In the genomic region with DNA sequence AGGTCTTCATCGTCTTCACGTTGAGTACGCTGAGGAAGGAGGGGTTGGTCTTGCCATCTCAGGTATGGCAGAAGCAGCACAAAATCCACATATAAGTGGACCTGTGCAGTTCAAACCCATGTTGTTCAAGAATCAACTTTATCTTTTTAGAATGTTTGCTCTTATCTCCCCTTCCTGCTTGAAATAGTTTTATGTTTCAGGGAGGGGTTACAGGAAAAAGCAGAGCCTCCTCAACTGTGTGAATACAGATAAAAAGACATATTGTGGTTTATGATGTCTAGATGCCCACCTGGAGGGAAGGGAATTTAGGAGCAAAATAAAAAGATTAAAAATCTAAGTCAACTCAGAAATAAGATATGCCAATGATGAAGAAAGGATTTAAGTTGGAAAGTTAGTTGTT, we compare ENCODE assay signal across 1 cellular context.
TF ChIP-seq lines count a peak whose summit lies in the region.

No MANE protein-coding gene starts in this region.

TF ChIP-seq in K562, 482 proteins besides CTCF, POLR2A, EP300 and RAD21 (continued from another document and continues in another):
- TF ChIP-seq, protein P1, sequence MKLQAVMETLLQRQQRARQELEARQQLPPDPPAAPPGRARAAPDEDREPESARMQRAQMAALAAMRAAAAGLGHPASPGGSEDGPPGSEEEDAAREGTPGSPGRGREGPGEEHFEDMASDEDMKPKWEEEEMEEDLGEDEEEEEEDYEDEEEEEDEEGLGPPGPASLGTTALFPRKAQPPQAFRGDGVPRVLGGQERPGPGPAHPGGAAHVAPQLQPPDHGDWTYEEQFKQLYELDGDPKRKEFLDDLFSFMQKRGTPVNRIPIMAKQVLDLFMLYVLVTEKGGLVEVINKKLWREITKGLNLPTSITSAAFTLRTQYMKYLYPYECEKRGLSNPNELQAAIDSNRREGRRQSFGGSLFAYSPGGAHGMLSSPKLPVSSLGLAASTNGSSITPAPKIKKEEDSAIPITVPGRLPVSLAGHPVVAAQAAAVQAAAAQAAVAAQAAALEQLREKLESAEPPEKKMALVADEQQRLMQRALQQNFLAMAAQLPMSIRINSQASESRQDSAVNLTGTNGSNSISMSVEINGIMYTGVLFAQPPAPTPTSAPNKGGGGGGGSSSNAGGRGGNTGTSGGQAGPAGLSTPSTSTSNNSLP (IDR thresholded peaks at IDR 0.05; ENCODE audit: borderline replicate concordance, low read depth, low read length) = 0 out of 2 replicates have a peak, but pooled peaks have one; percentile 36
- no peak for TF ChIP-seq NR2C2 (CRISPR knock-in tag; IDR thresholded peaks at IDR 0.05)
- TF ChIP-seq NR2C2 (tag; IDR thresholded peaks at IDR 0.05) = 0 out of 2 replicates have a peak, but pooled peaks have one; percentile 1
- no peak for TF ChIP-seq JUND (IDR thresholded peaks at IDR 0.05; ENCODE audit: borderline replicate concordance, low read depth, low read length)
- no peak for TF ChIP-seq JUND (tag; IDR thresholded peaks at IDR 0.05; ENCODE audit: borderline replicate concordance, low read depth, low read length)
- no peak for TF ChIP-seq RREB1 (CRISPR knock-in tag; IDR thresholded peaks at IDR 0.05)
- no peak for TF ChIP-seq ZNF224 (CRISPR knock-in tag; IDR thresholded peaks at IDR 0.05)
- TF ChIP-seq STAT5A (IDR thresholded peaks at IDR 0.05; ENCODE audit: borderline replicate concordance, low read length) = peak; percentile 85
- no peak for TF ChIP-seq YY1 (IDR thresholded peaks at IDR 0.05; ENCODE audit: borderline replicate concordance in 1 of 3, control insufficient read depth in 1 of 3, extremely low read depth in 1 of 3, insufficient read depth in 3 of 3, insufficient read length in 1 of 3, insufficient replicate concordance in 2 of 3, low read depth in 1 of 3, low read length in 2 of 3)
- TF ChIP-seq NUFIP1 (IDR thresholded peaks at IDR 0.05; ENCODE audit: partially characterized antibody) = no peak
- TF ChIP-seq KLF16 (IDR thresholded peaks at IDR 0.05) = peak; percentile 87
- TF ChIP-seq, protein P2, sequence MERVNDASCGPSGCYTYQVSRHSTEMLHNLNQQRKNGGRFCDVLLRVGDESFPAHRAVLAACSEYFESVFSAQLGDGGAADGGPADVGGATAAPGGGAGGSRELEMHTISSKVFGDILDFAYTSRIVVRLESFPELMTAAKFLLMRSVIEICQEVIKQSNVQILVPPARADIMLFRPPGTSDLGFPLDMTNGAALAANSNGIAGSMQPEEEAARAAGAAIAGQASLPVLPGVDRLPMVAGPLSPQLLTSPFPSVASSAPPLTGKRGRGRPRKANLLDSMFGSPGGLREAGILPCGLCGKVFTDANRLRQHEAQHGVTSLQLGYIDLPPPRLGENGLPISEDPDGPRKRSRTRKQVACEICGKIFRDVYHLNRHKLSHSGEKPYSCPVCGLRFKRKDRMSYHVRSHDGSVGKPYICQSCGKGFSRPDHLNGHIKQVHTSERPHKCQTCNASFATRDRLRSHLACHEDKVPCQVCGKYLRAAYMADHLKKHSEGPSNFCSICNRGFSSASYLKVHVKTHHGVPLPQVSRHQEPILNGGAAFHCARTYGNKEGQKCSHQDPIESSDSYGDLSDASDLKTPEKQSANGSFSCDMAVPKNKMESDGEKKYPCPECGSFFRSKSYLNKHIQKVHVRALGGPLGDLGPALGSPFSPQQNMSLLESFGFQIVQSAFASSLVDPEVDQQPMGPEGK (CRISPR knock-in tag; IDR thresholded peaks at IDR 0.05; ENCODE audit: borderline replicate concordance) = no peak
- peak; percentile 86 for TF ChIP-seq DPF2 (IDR thresholded peaks at IDR 0.05)
- TF ChIP-seq SOX6 (IDR thresholded peaks at IDR 0.05) = peak; percentile 74; the same call in 1 of the 2 replicates
- TF ChIP-seq TSC22D4 (tag; IDR thresholded peaks at IDR 0.05) = no peak
- TF ChIP-seq LCOR (CRISPR knock-in tag; IDR thresholded peaks at IDR 0.05) = no peak
- TF ChIP-seq HDAC8 (tag; IDR thresholded peaks at IDR 0.05) = no peak
- TF ChIP-seq CEBPG (CRISPR knock-in tag; IDR thresholded peaks at IDR 0.05) = no peak
- no peak for TF ChIP-seq CEBPG (tag; conservative IDR thresholded peaks at IDR 0.05 in 1 of 2, IDR thresholded peaks at IDR 0.05 in 1 of 2)
- TF ChIP-seq POLR2AphosphoS2 (IDR thresholded peaks at IDR 0.05; ENCODE audit: low read length) = no peak
- peak; percentile 45; the same call in 1 of the 2 replicates for TF ChIP-seq HDAC2 (IDR thresholded peaks at IDR 0.05)
- TF ChIP-seq, protein P3, sequence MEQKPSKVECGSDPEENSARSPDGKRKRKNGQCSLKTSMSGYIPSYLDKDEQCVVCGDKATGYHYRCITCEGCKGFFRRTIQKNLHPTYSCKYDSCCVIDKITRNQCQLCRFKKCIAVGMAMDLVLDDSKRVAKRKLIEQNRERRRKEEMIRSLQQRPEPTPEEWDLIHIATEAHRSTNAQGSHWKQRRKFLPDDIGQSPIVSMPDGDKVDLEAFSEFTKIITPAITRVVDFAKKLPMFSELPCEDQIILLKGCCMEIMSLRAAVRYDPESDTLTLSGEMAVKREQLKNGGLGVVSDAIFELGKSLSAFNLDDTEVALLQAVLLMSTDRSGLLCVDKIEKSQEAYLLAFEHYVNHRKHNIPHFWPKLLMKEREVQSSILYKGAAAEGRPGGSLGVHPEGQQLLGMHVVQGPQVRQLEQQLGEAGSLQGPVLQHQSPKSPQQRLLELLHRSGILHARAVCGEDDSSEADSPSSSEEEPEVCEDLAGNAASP (IDR thresholded peaks at IDR 0.05) = no peak
- TF ChIP-seq ZBTB17 (CRISPR knock-in tag; IDR thresholded peaks at IDR 0.05) = no peak
- peak; percentile 65; the same call in 1 of the 2 replicates for TF ChIP-seq SMARCE1 (IDR thresholded peaks at IDR 0.05)
- TF ChIP-seq, protein P4, sequence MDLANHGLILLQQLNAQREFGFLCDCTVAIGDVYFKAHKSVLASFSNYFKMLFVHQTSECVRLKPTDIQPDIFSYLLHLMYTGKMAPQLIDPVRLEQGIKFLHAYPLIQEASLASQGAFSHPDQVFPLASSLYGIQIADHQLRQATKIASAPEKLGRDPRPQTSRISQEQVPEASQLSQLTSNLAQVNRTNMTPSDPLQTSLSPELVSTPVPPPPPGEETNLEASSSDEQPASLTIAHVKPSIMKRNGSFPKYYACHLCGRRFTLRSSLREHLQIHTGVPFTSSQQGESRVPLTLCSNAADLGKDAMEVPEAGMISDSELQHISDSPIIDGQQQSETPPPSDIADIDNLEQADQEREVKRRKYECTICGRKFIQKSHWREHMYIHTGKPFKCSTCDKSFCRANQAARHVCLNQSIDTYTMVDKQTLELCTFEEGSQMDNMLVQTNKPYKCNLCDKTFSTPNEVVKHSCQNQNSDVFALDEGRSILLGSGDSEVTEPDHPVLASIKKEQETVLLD (IDR thresholded peaks at IDR 0.05) = no peak
- TF ChIP-seq HDAC1 (IDR thresholded peaks at IDR 0.05) = peak in 1 of 2 experiments; percentile 48; a peak in 1 of 4 replicates
- TF ChIP-seq NR4A1 (CRISPR knock-in tag; IDR thresholded peaks at IDR 0.05) = no peak
- no peak for TF ChIP-seq NR4A1 (tag; IDR thresholded peaks at IDR 0.05)
- TF ChIP-seq KDM1A (IDR thresholded peaks at IDR 0.05) = peak; percentile 66 to 84
- TF ChIP-seq ARID1B (IDR thresholded peaks at IDR 0.05) = peak; percentile 92
- TF ChIP-seq, protein P5, sequence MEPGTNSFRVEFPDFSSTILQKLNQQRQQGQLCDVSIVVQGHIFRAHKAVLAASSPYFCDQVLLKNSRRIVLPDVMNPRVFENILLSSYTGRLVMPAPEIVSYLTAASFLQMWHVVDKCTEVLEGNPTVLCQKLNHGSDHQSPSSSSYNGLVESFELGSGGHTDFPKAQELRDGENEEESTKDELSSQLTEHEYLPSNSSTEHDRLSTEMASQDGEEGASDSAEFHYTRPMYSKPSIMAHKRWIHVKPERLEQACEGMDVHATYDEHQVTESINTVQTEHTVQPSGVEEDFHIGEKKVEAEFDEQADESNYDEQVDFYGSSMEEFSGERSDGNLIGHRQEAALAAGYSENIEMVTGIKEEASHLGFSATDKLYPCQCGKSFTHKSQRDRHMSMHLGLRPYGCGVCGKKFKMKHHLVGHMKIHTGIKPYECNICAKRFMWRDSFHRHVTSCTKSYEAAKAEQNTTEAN (CRISPR knock-in tag; IDR thresholded peaks at IDR 0.05) = no peak
- peak; percentile 73 for TF ChIP-seq NFIC (IDR thresholded peaks at IDR 0.05)
- TF ChIP-seq, protein P6, sequence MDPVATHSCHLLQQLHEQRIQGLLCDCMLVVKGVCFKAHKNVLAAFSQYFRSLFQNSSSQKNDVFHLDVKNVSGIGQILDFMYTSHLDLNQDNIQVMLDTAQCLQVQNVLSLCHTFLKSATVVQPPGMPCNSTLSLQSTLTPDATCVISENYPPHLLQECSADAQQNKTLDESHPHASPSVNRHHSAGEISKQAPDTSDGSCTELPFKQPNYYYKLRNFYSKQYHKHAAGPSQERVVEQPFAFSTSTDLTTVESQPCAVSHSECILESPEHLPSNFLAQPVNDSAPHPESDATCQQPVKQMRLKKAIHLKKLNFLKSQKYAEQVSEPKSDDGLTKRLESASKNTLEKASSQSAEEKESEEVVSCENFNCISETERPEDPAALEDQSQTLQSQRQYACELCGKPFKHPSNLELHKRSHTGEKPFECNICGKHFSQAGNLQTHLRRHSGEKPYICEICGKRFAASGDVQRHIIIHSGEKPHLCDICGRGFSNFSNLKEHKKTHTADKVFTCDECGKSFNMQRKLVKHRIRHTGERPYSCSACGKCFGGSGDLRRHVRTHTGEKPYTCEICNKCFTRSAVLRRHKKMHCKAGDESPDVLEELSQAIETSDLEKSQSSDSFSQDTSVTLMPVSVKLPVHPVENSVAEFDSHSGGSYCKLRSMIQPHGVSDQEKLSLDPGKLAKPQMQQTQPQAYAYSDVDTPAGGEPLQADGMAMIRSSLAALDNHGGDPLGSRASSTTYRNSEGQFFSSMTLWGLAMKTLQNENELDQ (CRISPR knock-in tag; IDR thresholded peaks at IDR 0.05; ENCODE audit: borderline replicate concordance) = no peak
- no peak for TF ChIP-seq GABPA (tag; conservative IDR thresholded peaks at IDR 0.05; ENCODE audit: low read depth)
- TF ChIP-seq, protein P7, sequence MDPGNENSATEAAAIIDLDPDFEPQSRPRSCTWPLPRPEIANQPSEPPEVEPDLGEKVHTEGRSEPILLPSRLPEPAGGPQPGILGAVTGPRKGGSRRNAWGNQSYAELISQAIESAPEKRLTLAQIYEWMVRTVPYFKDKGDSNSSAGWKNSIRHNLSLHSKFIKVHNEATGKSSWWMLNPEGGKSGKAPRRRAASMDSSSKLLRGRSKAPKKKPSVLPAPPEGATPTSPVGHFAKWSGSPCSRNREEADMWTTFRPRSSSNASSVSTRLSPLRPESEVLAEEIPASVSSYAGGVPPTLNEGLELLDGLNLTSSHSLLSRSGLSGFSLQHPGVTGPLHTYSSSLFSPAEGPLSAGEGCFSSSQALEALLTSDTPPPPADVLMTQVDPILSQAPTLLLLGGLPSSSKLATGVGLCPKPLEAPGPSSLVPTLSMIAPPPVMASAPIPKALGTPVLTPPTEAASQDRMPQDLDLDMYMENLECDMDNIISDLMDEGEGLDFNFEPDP (CRISPR knock-in tag; IDR thresholded peaks at IDR 0.05) = no peak
- TF ChIP-seq TEAD1 (CRISPR knock-in tag; IDR thresholded peaks at IDR 0.05) = 0 out of 4 replicates have a peak, but pooled peaks of 1 of the 2 experiments have one; percentile 46
- TF ChIP-seq TRIM24 (IDR thresholded peaks at IDR 0.05) = peak; percentile 76 to 83
- TF ChIP-seq ZNF282 (CRISPR knock-in tag; IDR thresholded peaks at IDR 0.05) = no peak
- TF ChIP-seq SMARCA4 (IDR thresholded peaks at IDR 0.05) = peak; percentile 83
- no peak for TF ChIP-seq CHCHD3 (CRISPR knock-in tag; IDR thresholded peaks at IDR 0.05)
- TF ChIP-seq CHD2 (IDR thresholded peaks at IDR 0.05; ENCODE audit: low read depth, low read length) = no peak
- TF ChIP-seq KDM4B (IDR thresholded peaks at IDR 0.05; ENCODE audit: borderline replicate concordance in 2 of 2, low read depth in 1 of 2) = no peak
- TF ChIP-seq MAFG (tag; conservative IDR thresholded peaks at IDR 0.05) = no peak
- no peak for TF ChIP-seq KAT7 (CRISPR knock-in tag; IDR thresholded peaks at IDR 0.05; ENCODE audit: borderline replicate concordance)
- TF ChIP-seq, protein P8, sequence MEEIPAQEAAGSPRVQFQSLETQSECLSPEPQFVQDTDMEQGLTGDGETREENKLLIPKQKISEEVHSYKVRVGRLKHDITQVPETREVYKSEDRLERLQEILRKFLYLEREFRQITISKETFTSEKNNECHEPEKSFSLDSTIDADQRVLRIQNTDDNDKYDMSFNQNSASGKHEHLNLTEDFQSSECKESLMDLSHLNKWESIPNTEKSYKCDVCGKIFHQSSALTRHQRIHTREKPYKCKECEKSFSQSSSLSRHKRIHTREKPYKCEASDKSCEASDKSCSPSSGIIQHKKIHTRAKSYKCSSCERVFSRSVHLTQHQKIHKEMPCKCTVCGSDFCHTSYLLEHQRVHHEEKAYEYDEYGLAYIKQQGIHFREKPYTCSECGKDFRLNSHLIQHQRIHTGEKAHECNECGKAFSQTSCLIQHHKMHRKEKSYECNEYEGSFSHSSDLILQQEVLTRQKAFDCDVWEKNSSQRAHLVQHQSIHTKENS (CRISPR knock-in tag; IDR thresholded peaks at IDR 0.05) = no peak
- TF ChIP-seq GATA2 (CRISPR knock-in tag; IDR thresholded peaks at IDR 0.05) = peak; percentile 53
- TF ChIP-seq ZNF239 (CRISPR knock-in tag; IDR thresholded peaks at IDR 0.05) = no peak
